15 cellular contexts compared by ENCODE assay signal in genomic region chr1:42424201-42424600, GRCh38. TPM values are rescaled to one million over a fixed set of nuclear protein-coding genes. Genes with fewer than 3 reads are reported as not detected.
DNase-seq lines count a peak whose midpoint lies in the region; ATAC-seq and TF ChIP-seq lines count a peak whose summit lies in the region.
"Had no signal": no experiment of that assay in that cellular context is flagged by ENCODE, and none has a peak within 500 bp of the region (broad histone marks: within the 10 kb centered on the region; RNA-seq: fewer than 3 reads in every experiment).

No MANE protein-coding gene starts in this region.

- no peak overlapping the region for H3K4me3 ChIP-seq in choroid plexus epithelial cell (ENCODE audit: low read depth, low read length)
- H3K4me3 ChIP-seq: GM12878 had no signal

- peak; percentile 62 for DNase-seq in NCI-H2029 treated with DMSO at 0.1 percent for 48 hours (lab: John Stamatoyannopoulos, UW)
- no peak for DNase-seq in NCI-H2029 (lab: John Stamatoyannopoulos, UW)
- peak; percentile 41 for DNase-seq in NCI-H2171 treated with DMSO at 0.1 percent for 48 hours (lab: John Stamatoyannopoulos, UW)
- DNase-seq in choroid plexus epithelial cell (ENCODE audit: low read depth), result peak; percentile 14
- DNase-seq in non-pigmented ciliary epithelial cell (ENCODE audit: low read depth), result peak; percentile 3
- no peak for DNase-seq in SK-N-DZ (ENCODE audit: low spot score)
- no peak for DNase-seq in SW480 (ENCODE audit: low spot score)
- DNase-seq: CD4-positive, alpha-beta memory T cell; GOT3; NCI-H526 treated with DMSO at 0.1 percent for 48 hours; NK-92 treated with Interleukin-12 subunit alpha and Interleukin-12 subunit beta, amount 100 ng/mL, for 24 hours; RPMI8226 had no signal

- no peak for TF ChIP-seq CTCF in choroid plexus epithelial cell (conservative IDR thresholded peaks at IDR 0.05; ENCODE audit: low read depth, low read length)

- ATAC-seq in HG03095 (IDR thresholded peaks at IDR 0.05; ENCODE audit: unreplicated experiment), result no peak
- ATAC-seq: GM12878 had no signal

RNA-seq across cellular contexts. Expression of gene ZMYND12, which starts 31.6 kb away (rescaled TPM):
- polyA plus RNA-seq in SK-N-DZ (2014; cell fraction: cytosol; rRNA removed), result 0.25 and 0.83 TPM in 2 replicates
- not detected in 2 replicates for polyA plus RNA-seq in SK-N-DZ (2014; cell fraction: nucleus; rRNA removed)

RNA-seq across cellular contexts. Expression of gene PPCS, which starts 32.1 kb away (rescaled TPM):
- 18.5 and 24.8 TPM in 2 replicates for polyA plus RNA-seq in SK-N-DZ (2014; cell fraction: cytosol; rRNA removed)
- 18.6 and 21.7 TPM in 2 replicates for polyA plus RNA-seq in SK-N-DZ (2014; cell fraction: nucleus; rRNA removed)

RNA-seq across cellular contexts. Expression of gene CCDC30, which starts 38.9 kb away (rescaled TPM):
- 0.16 and 0.22 TPM in 2 replicates for polyA plus RNA-seq in SK-N-DZ (2014; cell fraction: cytosol; rRNA removed)
- polyA plus RNA-seq in SK-N-DZ (2014; cell fraction: nucleus; rRNA removed), result 0.47 and 0.79 TPM in 2 replicates

RNA-seq across cellular contexts. Expression of gene RIMKLA, which starts 43.6 kb away (rescaled TPM):
- polyA plus RNA-seq in SK-N-DZ (2014; cell fraction: cytosol; rRNA removed), result 3.1 and 3.5 TPM in 2 replicates
- polyA plus RNA-seq in SK-N-DZ (2014; cell fraction: nucleus; rRNA removed), result 1.5 and 2.6 TPM in 2 replicates
- polyA plus RNA-seq: AG04450 had no signal

Comparison
In these comparisons a context has a peak if more than half of its experiments do, and no peak if none do; other contexts are left out.
1. DNase-seq: peak in NCI-H2029 treated with DMSO at 0.1 percent for 48 hours (single experiment), NCI-H2171 treated with DMSO at 0.1 percent for 48 hours (single experiment), choroid plexus epithelial cell (single experiment) and non-pigmented ciliary epithelial cell (single experiment); none in NCI-H2029 (single experiment), SK-N-DZ (single experiment) and SW480 (single experiment).